17 cellular contexts compared by ENCODE assay signal in the genomic region with DNA sequence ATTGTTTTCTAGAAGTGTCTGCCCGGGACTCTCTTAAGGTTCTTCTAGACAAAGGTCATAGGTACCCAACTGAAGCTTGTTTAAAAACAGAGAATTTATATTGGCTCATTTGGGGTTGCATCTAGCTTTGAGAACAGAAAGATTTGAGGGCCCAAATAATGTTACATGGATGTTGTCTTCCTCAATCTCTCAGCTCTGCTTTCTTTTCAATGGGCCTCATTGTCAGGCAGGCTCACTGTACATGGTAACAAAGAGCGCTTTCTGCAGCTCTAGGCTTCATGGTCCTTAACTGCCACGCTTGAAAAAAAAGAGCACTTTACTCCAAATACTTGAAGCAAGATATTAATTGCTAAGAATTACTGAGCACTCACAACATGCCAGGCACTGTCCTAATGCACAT.
"Had no signal": no experiment of that assay in that cellular context is flagged by ENCODE, and none has a peak within 500 bp of the region (broad histone marks: within the 10 kb centered on the region; RNA-seq: fewer than 3 reads in every experiment).

No MANE protein-coding gene starts in this region.

- H3K27ac ChIP-seq: cardiac muscle cell, colonic mucosa, epithelial cell of prostate, gastroesophageal sphincter, hepatocyte, vagina had no signal

- H3K4me3 Mint-ChIP-seq: natural killer cell; stimulated activated naive CD8-positive, alpha-beta T cell treated with anti-CD3 and anti-CD28 coated beads, Interleukin-15, Interleukin-2, amounts not matched to agents 100 ng/mL and 50 ng/mL, for 24 hours; T-helper 2 cell treated with Interferon-gamma antibody and Interleukin-4, amounts not matched to agents 5 μg/mL and 100 μg/mL, for 36 hours had no signal

- H3K27ac Mint-ChIP-seq: natural killer cell; stimulated activated naive CD8-positive, alpha-beta T cell treated with anti-CD3 and anti-CD28 coated beads, Interleukin-15, Interleukin-2, amounts not matched to agents 100 ng/mL and 50 ng/mL, for 24 hours; T-helper 2 cell treated with Interferon-gamma antibody and Interleukin-4, amounts not matched to agents 5 μg/mL and 100 μg/mL, for 36 hours had no signal

- DNase-seq: activated CD4-positive, alpha-beta T cell treated with anti-CD3 and anti-CD28 coated beads, Interleukin-2, amount 50 U/mL, for 48 hours; activated gamma-delta T cell treated with Interleukin-2 at 50 U/mL for 16 hours; activated T-cell treated with anti-CD3 and anti-CD28 coated beads, Interleukin-2, amount 50 U/mL, for 48 hours; colonic mucosa; effector CD8-positive, alpha-beta T cell; left colon; natural killer cell; stimulated activated CD4-positive, alpha-beta T cell treated with anti-CD3 and anti-CD28 coated beads, Interleukin-15, amount 100 ng/mL, for 24 hours; stimulated activated CD4-positive, alpha-beta T cell treated with anti-CD3 and anti-CD28 coated beads, Interleukin-4, amount 100 ng/mL, for 24 hours; SW 1271 had no signal

- H3K9me3 Mint-ChIP-seq: natural killer cell; stimulated activated naive CD8-positive, alpha-beta T cell treated with anti-CD3 and anti-CD28 coated beads, Interleukin-15, Interleukin-2, amounts not matched to agents 100 ng/mL and 50 ng/mL, for 24 hours; T-helper 2 cell treated with Interferon-gamma antibody and Interleukin-4, amounts not matched to agents 5 μg/mL and 100 μg/mL, for 36 hours had no signal

- ATAC-seq: gastroesophageal sphincter, left colon, natural killer cell had no signal

- H3K36me3 Mint-ChIP-seq: natural killer cell had no signal
